Comparison of ENCODE assay signal across 1 cellular context in the genomic region with DNA sequence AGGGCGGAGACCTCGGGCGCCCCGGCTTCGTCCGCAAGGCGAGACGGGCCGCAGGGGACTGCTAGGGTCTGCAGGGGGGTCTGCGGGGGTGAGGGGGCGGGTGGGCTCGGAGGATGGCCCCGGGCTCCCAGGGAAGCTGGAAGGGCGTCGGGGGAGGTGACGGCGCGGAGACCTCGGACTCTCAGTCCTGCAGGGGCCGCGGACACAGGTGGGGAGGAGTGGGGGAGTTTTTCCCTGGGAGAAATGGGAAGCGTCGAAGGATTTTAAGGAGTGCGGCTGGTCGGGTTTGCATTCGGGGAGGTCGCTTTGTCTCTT.
TF ChIP-seq lines count a peak whose summit lies in the region.

No MANE protein-coding gene starts in this region.

TF ChIP-seq in HCT116, 20 proteins besides CTCF, POLR2A, EP300 and RAD21 (continued from another document):
- TF ChIP-seq, protein P1, sequence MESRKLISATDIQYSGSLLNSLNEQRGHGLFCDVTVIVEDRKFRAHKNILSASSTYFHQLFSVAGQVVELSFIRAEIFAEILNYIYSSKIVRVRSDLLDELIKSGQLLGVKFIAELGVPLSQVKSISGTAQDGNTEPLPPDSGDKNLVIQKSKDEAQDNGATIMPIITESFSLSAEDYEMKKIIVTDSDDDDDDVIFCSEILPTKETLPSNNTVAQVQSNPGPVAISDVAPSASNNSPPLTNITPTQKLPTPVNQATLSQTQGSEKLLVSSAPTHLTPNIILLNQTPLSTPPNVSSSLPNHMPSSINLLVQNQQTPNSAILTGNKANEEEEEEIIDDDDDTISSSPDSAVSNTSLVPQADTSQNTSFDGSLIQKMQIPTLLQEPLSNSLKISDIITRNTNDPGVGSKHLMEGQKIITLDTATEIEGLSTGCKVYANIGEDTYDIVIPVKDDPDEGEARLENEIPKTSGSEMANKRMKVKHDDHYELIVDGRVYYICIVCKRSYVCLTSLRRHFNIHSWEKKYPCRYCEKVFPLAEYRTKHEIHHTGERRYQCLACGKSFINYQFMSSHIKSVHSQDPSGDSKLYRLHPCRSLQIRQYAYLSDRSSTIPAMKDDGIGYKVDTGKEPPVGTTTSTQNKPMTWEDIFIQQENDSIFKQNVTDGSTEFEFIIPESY (IDR thresholded peaks at IDR 0.05; ENCODE audit: extremely low read depth, insufficient replicate concordance, low read length), result no peak
- TF ChIP-seq SRF (IDR thresholded peaks at IDR 0.05; ENCODE audit: low read depth) (no peak), ELF1 (IDR thresholded peaks at IDR 0.05; ENCODE audit: borderline replicate concordance, low read depth) (no peak), EGR1 (IDR thresholded peaks at IDR 0.05; ENCODE audit: low read depth) (no peak), TCF7L2 (IDR thresholded peaks at IDR 0.05; ENCODE audit: borderline replicate concordance, extremely low read depth, insufficient read depth, insufficient read length) (no peak)
- TF ChIP-seq, protein P2, sequence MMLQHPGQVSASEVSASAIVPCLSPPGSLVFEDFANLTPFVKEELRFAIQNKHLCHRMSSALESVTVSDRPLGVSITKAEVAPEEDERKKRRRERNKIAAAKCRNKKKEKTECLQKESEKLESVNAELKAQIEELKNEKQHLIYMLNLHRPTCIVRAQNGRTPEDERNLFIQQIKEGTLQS (IDR thresholded peaks at IDR 0.05), result no peak
TF ChIP-seq in HCT116: peak in this region for 0.
